Comparison of ENCODE assay signal across 8 cellular contexts in genomic region chr15:78076231-78077052, GRCh38. TPM values are rescaled to one million over a fixed set of nuclear protein-coding genes. Genes with fewer than 3 reads are reported as not detected.
A peak's percentile ranks its signal among the peaks of the same experiment; 100 is the strongest.
DNase-seq lines count a peak whose midpoint lies in the region; ATAC-seq lines count a peak whose summit lies in the region.

No MANE protein-coding gene starts in this region.

- H3K9ac ChIP-seq in Karpas-422 (ENCODE audit: low read length) = peak overlapping the region; percentile 80
- H3K9ac ChIP-seq in mucosa of rectum (ENCODE audit: low read depth in 1 of 2, low read length in 2 of 2) = peak overlapping the region; percentile 83 to 90

- H3K9me3 ChIP-seq in Karpas-422 (ENCODE audit: low read length) (no peaks in the 10 kb centered on the region), mucosa of rectum (ENCODE audit: control insufficient read depth in 2 of 2, low read length in 2 of 2) (no peaks in the 10 kb centered on the region)

- ATAC-seq in GM19397 (IDR thresholded peaks at IDR 0.05; ENCODE audit: unreplicated experiment) = no peak

- no peaks in the 10 kb centered on the region for H4K20me1 ChIP-seq in Karpas-422 (ENCODE audit: insufficient read depth, low read depth, low read length)

- H3K27me3 ChIP-seq in Karpas-422 (ENCODE audit: low read length) = no peaks in the 10 kb centered on the region
- H3K27me3 ChIP-seq in mucosa of rectum (ENCODE audit: control insufficient read depth in 2 of 2, insufficient read depth in 2 of 2, low read length in 2 of 2) = no peaks in the 10 kb centered on the region

- DNase-seq in Karpas-422 = no peak
- no peak for DNase-seq in NCI-H2081 treated with DMSO at 0.1 percent for 48 hours (lab: John Stamatoyannopoulos, UW)
- no peak for DNase-seq in amniotic stem cell (lab: John Stamatoyannopoulos, UW)
- DNase-seq in NCI-H510A (lab: John Stamatoyannopoulos, UW) = no peak

- H3K36me3 ChIP-seq in Karpas-422 (ENCODE audit: insufficient read depth, low read length) (no peaks in the 10 kb centered on the region), mucosa of rectum (ENCODE audit: control insufficient read depth in 2 of 2, insufficient read depth in 2 of 2, low read length in 2 of 2) (peaks cover 0 to 1% of the 10 kb centered on the region in 2 donors)

- peaks cover 48% of the 10 kb centered on the region for H3K79me2 ChIP-seq in Karpas-422 (ENCODE audit: low read length)

- H3K4me3 ChIP-seq in GM08714 (ENCODE audit: low read length) (peak overlapping the region; percentile 79), Karpas-422 (ENCODE audit: low read length) (peak overlapping the region; percentile 79), mucosa of rectum (ENCODE audit: low read length in 2 of 2) (peak overlapping the region; percentile 84 to 94)

- H3K4me1 ChIP-seq in Karpas-422 (ENCODE audit: low read length) (peaks cover 45% of the 10 kb centered on the region), mucosa of rectum (ENCODE audit: control insufficient read depth in 2 of 2, insufficient read depth in 2 of 2, low read length in 2 of 2) (peaks cover 33 to 45% of the 10 kb centered on the region in 2 donors)

- H2AFZ ChIP-seq in Karpas-422 (ENCODE audit: low read length) = no peak overlapping the region

- H3K4me2 ChIP-seq in Karpas-422 (ENCODE audit: low read depth, low read length, poor library complexity, severe bottlenecking) = peak overlapping the region; percentile 86

- peak overlapping the region; percentile 13 for H3K27ac ChIP-seq in Karpas-422 (ENCODE audit: low read length)
- peak overlapping the region; percentile 83 for H3K27ac ChIP-seq in cingulate gyrus (ENCODE audit: low read depth, low read length)
- peak overlapping the region; percentile 92 to 94 for H3K27ac ChIP-seq in mucosa of rectum (ENCODE audit: low read depth in 2 of 2, low read length in 2 of 2)

- H3K9me2 ChIP-seq in Karpas-422 (replicated peaks; ENCODE audit: insufficient read depth, low read length) = no peaks in the 10 kb centered on the region

RNA-seq across cellular contexts. Expression of gene TBC1D2B, which starts 1.1 kb away (rescaled TPM):
- 20.1 and 38.9 TPM in 2 replicates for total RNA-seq in Karpas-422 (2014; rRNA removed; shearing (Covaris generic); ENCODE audit: low replicate concordance)

RNA-seq across cellular contexts. Expression of gene SH2D7, which starts 15.9 kb away (rescaled TPM):
- total RNA-seq in Karpas-422 (2014; rRNA removed; shearing (Covaris generic); ENCODE audit: low replicate concordance) = not detected in 2 replicates

RNA-seq across cellular contexts. Expression of gene CIB2, which starts 54.8 kb away (rescaled TPM):
- total RNA-seq in Karpas-422 (2014; rRNA removed; shearing (Covaris generic); ENCODE audit: low replicate concordance) = 1.1 and 4.4 TPM in 2 replicates

Comparison
In these comparisons a context has a peak if more than half of its experiments do, and no peak if none do; other contexts are left out.
1. H3K27ac ChIP-seq: peak in every context shown above with its lines; median percentile 93 in mucosa of rectum; 83 in cingulate gyrus; 13 in Karpas-422.